In the genomic region with DNA sequence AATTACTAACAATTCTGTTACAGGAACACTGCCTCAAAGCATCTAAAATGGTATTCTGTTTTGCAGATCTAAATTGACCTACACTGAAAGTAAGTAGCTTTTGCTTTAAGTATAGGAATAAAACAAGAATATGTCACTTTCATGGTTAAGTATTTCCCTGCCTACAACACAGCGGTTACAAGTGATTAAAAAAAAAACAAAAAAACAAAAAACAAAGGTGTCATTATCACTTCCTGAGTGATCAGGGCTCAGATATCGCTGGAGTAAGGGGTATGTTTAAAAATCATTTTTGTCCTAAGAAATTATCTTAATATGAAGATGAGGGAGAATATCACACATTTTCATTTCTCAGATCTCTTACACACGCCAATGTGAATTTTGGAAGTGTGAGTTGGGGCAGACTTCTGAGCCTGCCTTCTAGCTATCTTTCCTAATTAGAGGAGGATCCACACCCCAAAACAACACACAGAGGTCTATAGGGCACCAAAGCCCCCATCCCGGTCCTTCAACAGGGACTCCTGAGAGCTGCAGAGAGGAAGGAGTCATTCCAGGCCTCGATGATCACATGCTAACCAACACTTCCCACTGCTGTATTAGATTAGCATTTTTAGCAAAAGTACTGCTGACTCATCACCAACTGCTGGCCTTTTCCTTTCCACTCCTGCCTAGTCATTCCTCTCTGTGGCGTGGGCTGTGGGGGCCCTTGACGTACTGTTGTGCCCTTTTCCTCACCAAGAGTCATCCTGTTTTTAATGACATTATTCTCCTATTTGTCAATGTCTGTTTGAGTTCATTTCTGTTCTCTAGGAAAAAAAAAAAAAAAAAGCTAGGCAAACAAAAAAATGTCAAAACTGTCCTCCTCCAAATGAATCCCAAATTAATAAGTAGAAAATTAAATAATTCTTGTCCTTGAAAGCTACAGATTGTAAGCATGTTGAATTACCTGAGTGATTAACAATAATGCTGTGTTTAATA, we compare ENCODE assay signal across 8 cellular contexts. TPM values are rescaled to one million over a fixed set of nuclear protein-coding genes. Genes with fewer than 3 reads are reported as not detected.
DNase-seq lines count a peak whose midpoint lies in the region; ATAC-seq, FAIRE-seq and TF ChIP-seq lines count a peak whose summit lies in the region.

No MANE protein-coding gene starts in this region.

- TF ChIP-seq CTCF in K562 (IDR thresholded peaks at IDR 0.05 in 2 of 3, conservative IDR thresholded peaks at IDR 0.05 in 1 of 3; ENCODE audit: insufficient read depth in 2 of 3, low read depth in 1 of 3, low read length in 3 of 3): peak in 2 of 3 experiments; percentile 10 to 14; a peak in 1 of 6 replicates

- H3K4me3 Mint-ChIP-seq in naive thymus-derived CD8-positive, alpha-beta T cell: peak overlapping the region in 1 of 10 donors; percentile 41

- no peaks in the 10 kb centered on the region for H3K79me2 ChIP-seq in K562 (ENCODE audit: control insufficient read depth, insufficient read depth, low read length)

- DNase-seq in RKO (ENCODE audit: low spot score) (peak; percentile 98), K562 (ENCODE audit: extremely low read depth in 1 of 4, low spot score in 3 of 4) (peak; percentile 72 to 96 (median 83)), kidney tubule cell (ENCODE audit: low spot score) (peak; percentile 93), NCI-H1092 treated with DMSO at 0.1 percent for 48 hours (lab: John Stamatoyannopoulos, UW) (no peak)
- peak; percentile 50 to 66 for DNase-seq in stimulated activated CD4-positive, alpha-beta T cell treated with anti-CD3 and anti-CD28 coated beads, Interleukin-4, amount 100 ng/mL, for 4 hours
- no peak for DNase-seq in naive thymus-derived CD8-positive, alpha-beta T cell

- peak overlapping the region; percentile 61 for H2AFZ ChIP-seq in K562 (ENCODE audit: low read depth, low read length)

- H3K4me1 ChIP-seq in K562 (replicated peaks in 1 of 2; ENCODE audit: control insufficient read depth in 2 of 2, insufficient read depth in 2 of 2, low read length in 2 of 2): peaks cover 15 to 18% of the 10 kb centered on the region in 2 experiments

- H3K9me3 Mint-ChIP-seq in naive thymus-derived CD8-positive, alpha-beta T cell: peaks cover 0 to 28% (median 12%) of the 10 kb centered on the region in 9 donors

- H3K9me1 ChIP-seq in K562 (ENCODE audit: control insufficient read depth, insufficient read depth, low read length): no peaks in the 10 kb centered on the region

- H3K27ac Mint-ChIP-seq in naive thymus-derived CD8-positive, alpha-beta T cell: peak overlapping the region in 5 of 10 donors; percentile 41 to 71 (median 64)

- FAIRE-seq in K562 (lab: Jason Lieb, UNC): peak; percentile 97

- peak; percentile 97 for TF ChIP-seq EP300 in K562 (IDR thresholded peaks at IDR 0.05; ENCODE audit: low read length)

- no TSS peak for BruUV-seq in K562 (replicated peaks; lab: Mats Ljungman, UMichigan)

- TF ChIP-seq RAD21 in K562 (CRISPR knock-in tag; conservative IDR thresholded peaks at IDR 0.05 in 1 of 2, IDR thresholded peaks at IDR 0.05 in 1 of 2): peak in 1 of 2 experiments; percentile 47; a peak in 3 of 4 replicates

- H3K4me1 Mint-ChIP-seq in naive thymus-derived CD8-positive, alpha-beta T cell: peaks cover 7 to 15% (median 7%) of the 10 kb centered on the region in 4 donors

- H3K36me3 ChIP-seq in K562 (ENCODE audit: control insufficient read depth, insufficient read depth, low read length): no peaks in the 10 kb centered on the region

- peaks cover 5% of the 10 kb centered on the region; the same call in 1 of the 2 replicates for H3K9me3 ChIP-seq in K562 (replicated peaks; ENCODE audit: control insufficient read depth, insufficient read depth, low read depth, low read length)

- peak overlapping the region; percentile 88 for H3K27ac ChIP-seq in K562 (ENCODE audit: extremely low read depth, low read depth, low read length)

- H3K4me3 ChIP-seq in K562: no peak overlapping the region

- CTCF ChIA-PET in K562 (lab: Yijun Ruan, JAX; ENCODE audit: low intra/inter-chr PET ratio): interaction anchor here (0.7 kb wide), 1 partner anchor 161 kb away, joined by 6 read pairs; no protein-coding TSS in a partner anchor

- 5% methylated on average over 7 of the region's 7 CpGs for WGBS in K562 (ENCODE audit: insufficient coverage, low coverage, missing lambda C conversion rate)

- no peaks in the 10 kb centered on the region for H4K20me1 ChIP-seq in K562 (replicated peaks; ENCODE audit: control insufficient read depth, insufficient read depth, low read length)

- H3K9ac ChIP-seq in K562 (ENCODE audit: insufficient read depth in 1 of 2, low read depth in 2 of 2, low read length in 2 of 2): peak overlapping the region; percentile 15 to 62; a peak in 3 of 4 replicates

- in situ Hi-C loops in K562 (cut with MboI): no loop called here

- POLR2A ChIA-PET in K562 (lab: Yijun Ruan, JAX): interaction anchor here (0.9 to 1.3 kb wide), 2 partner anchors 9 to 31 kb away, joined by 3 to 4 read pairs; no protein-coding TSS in a partner anchor
- POLR2A ChIA-PET in naive thymus-derived CD8-positive, alpha-beta T cell (lab: Charles Lee): interaction anchor here (0.7 to 1.3 kb wide), 3 partner anchors 11 to 95 kb away, joined by 4 to 6 read pairs (median 5); a partner anchor contains a TSS

- no peaks in the 10 kb centered on the region for H3K27me3 ChIP-seq in K562 (ENCODE audit: control insufficient read depth in 2 of 2, insufficient read depth in 2 of 2, low read length in 2 of 2)

- H3K4me2 ChIP-seq in K562 (ENCODE audit: insufficient read depth, low read length): peak overlapping the region; percentile 27

- ATAC-seq in GM18498 (IDR thresholded peaks at IDR 0.05; ENCODE audit: unreplicated experiment) (peak; percentile 88), HG02642 (IDR thresholded peaks at IDR 0.05; ENCODE audit: poor library complexity, unreplicated experiment) (peak; percentile 97), K562 (peak; percentile 98)
- no peak for ATAC-seq in naive thymus-derived CD8-positive, alpha-beta T cell

- peaks cover 0 to 23% (median 14%) of the 10 kb centered on the region in 3 donors for H3K36me3 Mint-ChIP-seq in naive thymus-derived CD8-positive, alpha-beta T cell

- TF ChIP-seq POLR2A in K562 (conservative IDR thresholded peaks at IDR 0.05): no peak; the same call in 1 of the 2 replicates

- H3K27me3 Mint-ChIP-seq in naive thymus-derived CD8-positive, alpha-beta T cell: no peaks in the 10 kb centered on the region

- intact Hi-C loops in K562 (cut with micrococcal nuclease): loop anchor here (5.0 kb wide), 1 partner anchor 199 kb away; a partner anchor contains a TSS

TF ChIP-seq in K562, 482 proteins besides CTCF, POLR2A, EP300 and RAD21 (continues in another document):
- TF ChIP-seq PML (IDR thresholded peaks at IDR 0.05; ENCODE audit: low read length): peak; percentile 28; the same call in 1 of the 2 replicates
- TF ChIP-seq SLC30A9 (CRISPR knock-in tag; IDR thresholded peaks at IDR 0.05): no peak
- peak; percentile 62 for TF ChIP-seq ZNF384 (IDR thresholded peaks at IDR 0.05; ENCODE audit: low read depth, low read length)
- TF ChIP-seq CBFA2T3 (IDR thresholded peaks at IDR 0.05): peak; percentile 81
- TF ChIP-seq LCOR (CRISPR knock-in tag; IDR thresholded peaks at IDR 0.05): peak; percentile 65; the same call in 1 of the 2 replicates
- no peak for TF ChIP-seq PCBP2 (IDR thresholded peaks at IDR 0.05; ENCODE audit: low read depth, low read length, poor library complexity, severe bottlenecking)
- TF ChIP-seq SAFB2 (IDR thresholded peaks at IDR 0.05; ENCODE audit: borderline replicate concordance, low read depth, low read length, severe bottlenecking): no peak
- TF ChIP-seq DDX20 (tag; IDR thresholded peaks at IDR 0.05; ENCODE audit: low read depth): peak; percentile 42
- TF ChIP-seq ZFP1 (CRISPR knock-in tag; IDR thresholded peaks at IDR 0.05): no peak
- TF ChIP-seq HDGF (IDR thresholded peaks at IDR 0.05): no peak
- TF ChIP-seq CHD4 (IDR thresholded peaks at IDR 0.05; ENCODE audit: insufficient read depth, insufficient replicate concordance, low read depth, low read length, poor library complexity, severe bottlenecking): no peak
- TF ChIP-seq TEAD1 (CRISPR knock-in tag; IDR thresholded peaks at IDR 0.05): peak in 1 of 2 experiments; percentile 83; a peak in 2 of 4 replicates
- peak; percentile 53; the same call in 1 of the 2 replicates for TF ChIP-seq ESRRA (IDR thresholded peaks at IDR 0.05; ENCODE audit: borderline replicate concordance, low read depth)
- TF ChIP-seq TCF7L2 (IDR thresholded peaks at IDR 0.05; ENCODE audit: low read depth, low read length): no peak
- TF ChIP-seq RCOR1 (IDR thresholded peaks at IDR 0.05; ENCODE audit: borderline replicate concordance in 1 of 2, low read depth in 2 of 2, low read length in 2 of 2): peak in 1 of 2 experiments; percentile 85; a peak in 2 of 4 replicates
- TF ChIP-seq BHLHE40 (IDR thresholded peaks at IDR 0.05; ENCODE audit: low read length): peak; percentile 68
- no peak for TF ChIP-seq KLF10 (CRISPR knock-in tag; IDR thresholded peaks at IDR 0.05)
- peak; percentile 86 for TF ChIP-seq BRD4 (IDR thresholded peaks at IDR 0.05)
- TF ChIP-seq RFX7 (CRISPR knock-in tag; IDR thresholded peaks at IDR 0.05): no peak

RNA-seq across cellular contexts. Expression of a gene that starts 31.2 kb away (rescaled TPM):
- 3.9 and 7.0 TPM in 2 replicates for total RNA-seq in K562 (2011; cell fraction: chromatin; rRNA removed; ENCODE audit: low replicate concordance)
- 2.5 and 3.3 TPM in 2 replicates for total RNA-seq in K562 (2011; cell fraction: nucleolus; rRNA removed)
- 3.3 and 4.6 TPM in 2 replicates for total RNA-seq in K562 (2011; cell fraction: nucleoplasm; rRNA removed)
- total RNA-seq in K562 (2014; rRNA removed): 6.0 and 7.0 TPM in 2 replicates
- total RNA-seq in K562 (2014; rRNA removed; fragmentation: Illumina TruSeq; extraction: Trizol): 10.0 and 14.4 TPM in 2 replicates
- 9.4 and 9.5 TPM in 2 replicates for total RNA-seq in K562 (2015; rRNA removed; fragmentation: Illumina TruSeq; extraction: Trizol)
- 7.5 and 8.0 TPM in 2 replicates for total RNA-seq in K562 (2021)
- 17.4 and 27.6 TPM in 2 replicates for polyA plus RNA-seq in K562 (2011; rRNA removed)
- 6.6 and 11.7 TPM in 2 replicates for polyA plus RNA-seq in K562 (2011; cell fraction: cytosol; rRNA removed)
- polyA plus RNA-seq in K562 (2011; cell fraction: nucleus; rRNA removed): 7.0 and 9.7 TPM in 2 replicates
- polyA plus RNA-seq in K562 (2012): 12.9 and 14.9 TPM in 2 replicates
- polyA plus RNA-seq in K562 (2014; fragmentation: Illumina TruSeq; extraction: Trizol): 10.7 and 12.5 TPM in 2 replicates
- 10 to 100 TPM; 19.0 to 19.7 TPM for polyA plus RNA-seq in K562 (2014; fragmentation: Nextera tagmentation; extraction: Ambion mirVana)
- 9.1 TPM in 2 replicates for polyA plus RNA-seq in K562 (2014; rRNA removed)
- 24.3 and 33.2 TPM in 2 replicates for polyA minus RNA-seq in K562 (2011; rRNA and poly(A)+ RNA removed)
- polyA minus RNA-seq in K562 (2011; cell fraction: cytosol; rRNA and poly(A)+ RNA removed): 1.8 and 8.7 TPM in 2 replicates
- polyA minus RNA-seq in K562 (2011; cell fraction: nucleus; rRNA and poly(A)+ RNA removed): 4.0 and 7.3 TPM in 2 replicates
- total RNA-seq in naive thymus-derived CD8-positive, alpha-beta T cell: 1 to 10 TPM; 1.8 to 3.1 TPM
- 1 to 10 TPM in 1 of 3 donors, under 1 TPM in 2; 0.93 to 1.7 (median 0.94) TPM for polyA plus RNA-seq in naive thymus-derived CD8-positive, alpha-beta T cell

Comparison
In these comparisons a context has a peak if more than half of its experiments do, and no peak if none do; other contexts are left out.
1. ATAC-seq: peak in GM18498 (single experiment), HG02642 (single experiment) and K562 (single experiment); none in naive thymus-derived CD8-positive, alpha-beta T cell (0 of 2).
2. DNase-seq: peak in RKO (single experiment), K562 (4 of 4), kidney tubule cell (single experiment) and stimulated activated CD4-positive, alpha-beta T cell treated with anti-CD3 and anti-CD28 coated beads, Interleukin-4, amount 100 ng/mL, for 4 hours (2 of 2); none in naive thymus-derived CD8-positive, alpha-beta T cell (0 of 10) and NCI-H1092 treated with DMSO at 0.1 percent for 48 hours (single experiment).